17 cellular contexts compared by ENCODE assay signal in genomic region chr5:33462456-33462855, GRCh38. TPM values are rescaled to one million over a fixed set of nuclear protein-coding genes. Genes with fewer than 3 reads are reported as not detected.
DNase-seq lines count a peak whose midpoint lies in the region; ATAC-seq and TF ChIP-seq lines count a peak whose summit lies in the region.
"Had no signal": no experiment of that assay in that cellular context is flagged by ENCODE, and none has a peak within 500 bp of the region (broad histone marks: within the 10 kb centered on the region; RNA-seq: fewer than 3 reads in every experiment).

No MANE protein-coding gene starts in this region.

- H2BK5ac ChIP-seq in mesenchymal stem cell (ENCODE audit: low read depth, low read length, poor library complexity, severe bottlenecking): no peak overlapping the region

- H4K91ac ChIP-seq in mesenchymal stem cell (ENCODE audit: low read length): no peak overlapping the region

- H3K4me2 ChIP-seq in mesenchymal stem cell (ENCODE audit: low read length, poor library complexity, severe bottlenecking): no peak overlapping the region
- H3K4me2 ChIP-seq: GM23338 had no signal

- no peak overlapping the region for H2BK120ac ChIP-seq in mesenchymal stem cell (ENCODE audit: low read depth, low read length)

- TF ChIP-seq CTCF in AG10803 (conservative IDR thresholded peaks at IDR 0.05; ENCODE audit: low read length) (no peak), natural killer cell (IDR thresholded peaks at IDR 0.05) (no peak)

- H2AK5ac ChIP-seq in mesenchymal stem cell (ENCODE audit: low read length, severe bottlenecking): no peak overlapping the region

- no peak overlapping the region for H3K23ac ChIP-seq in mesenchymal stem cell (ENCODE audit: low read length in 2 of 2)

- H3K4me1 ChIP-seq in mesenchymal stem cell (ENCODE audit: control insufficient read depth, insufficient read depth, low read depth, low read length): no peaks in the 10 kb centered on the region
- H3K4me1 ChIP-seq: BE2C had no signal

- no peak overlapping the region for H3K27ac ChIP-seq in mesenchymal stem cell (ENCODE audit: low read length, poor library complexity, severe bottlenecking)
- H3K27ac ChIP-seq: C4-2B had no signal

- H3K4me3 Mint-ChIP-seq in natural killer cell: no peak overlapping the region
- H3K4me3 Mint-ChIP-seq: CD4-positive, alpha-beta memory T cell; GM23338; H9 had no signal

- H2BK15ac ChIP-seq in mesenchymal stem cell (ENCODE audit: low read depth, poor library complexity, severe bottlenecking): no peak overlapping the region

- no peak overlapping the region for H3K14ac ChIP-seq in mesenchymal stem cell (ENCODE audit: low read length in 2 of 2)

- H4K8ac ChIP-seq in mesenchymal stem cell (ENCODE audit: low read length): no peak overlapping the region

- H3K4me3 ChIP-seq in AG10803 (ENCODE audit: low read length) (no peak overlapping the region), mesenchymal stem cell (ENCODE audit: insufficient read depth in 1 of 2, low read depth in 1 of 2, low read length in 2 of 2) (no peak overlapping the region)
- H3K4me3 ChIP-seq: GM23338 had no signal

- H3K36me3 Mint-ChIP-seq in natural killer cell: peaks cover 52% of the 10 kb centered on the region

- DNase-seq in AG10803 (ENCODE audit: low read depth): peak; percentile 76
- peak; percentile 48 for DNase-seq in astrocyte of the hippocampus (ENCODE audit: low read depth, low spot score)
- DNase-seq in fibroblast of peridontal ligament (ENCODE audit: extremely low read depth): peak; percentile 45
- DNase-seq in mesenchymal stem cell: no peak
- DNase-seq in NCI-H187 (lab: John Stamatoyannopoulos, UW): no peak
- no peak for DNase-seq in natural killer cell
- no peak for DNase-seq in NCI-H1436 (lab: John Stamatoyannopoulos, UW)
- DNase-seq in SW 1271 (lab: John Stamatoyannopoulos, UW): no peak
- DNase-seq: ACHN; BE2C; CD4-positive, alpha-beta memory T cell; DMS153; DMS79 treated with DMSO at 0.1 percent for 48 hours; EL; H9 had no signal

- H3K9ac ChIP-seq in mesenchymal stem cell (ENCODE audit: low read length): peak overlapping the region; percentile 25

- H3K18ac ChIP-seq in mesenchymal stem cell (ENCODE audit: low read depth in 1 of 2, low read length in 2 of 2): no peak overlapping the region

- peaks cover 14% of the 10 kb centered on the region for H3K79me1 ChIP-seq in mesenchymal stem cell (replicated peaks; ENCODE audit: low read length, poor library complexity, severe bottlenecking)

- no peak overlapping the region for H2AFZ ChIP-seq in mesenchymal stem cell (ENCODE audit: low read depth, low read length)
- H2AFZ ChIP-seq: GM23338 had no signal

- 100% methylated on average over 1 of the region's 3 CpGs for WGBS in mesenchymal stem cell

- peaks cover 24 to 97% of the 10 kb centered on the region in 2 experiments for H3K36me3 ChIP-seq in mesenchymal stem cell (ENCODE audit: control insufficient read depth in 1 of 2, insufficient read depth in 2 of 2, low read depth in 1 of 2, low read length in 2 of 2)

- H3K27me3 ChIP-seq in mesenchymal stem cell (ENCODE audit: control insufficient read depth in 1 of 2, insufficient read depth in 1 of 2, low read length in 2 of 2): no peaks in the 10 kb centered on the region
- H3K27me3 ChIP-seq: BE2C had no signal

- no peak overlapping the region for H2BK12ac ChIP-seq in mesenchymal stem cell (ENCODE audit: low read length in 2 of 2)

- no peaks in the 10 kb centered on the region for H3K27me3 Mint-ChIP-seq in natural killer cell (ENCODE audit: low read depth in 2 of 2)
- H3K27me3 Mint-ChIP-seq: CD4-positive, alpha-beta memory T cell had no signal

- no peaks in the 10 kb centered on the region for H3K4me1 Mint-ChIP-seq in natural killer cell
- H3K4me1 Mint-ChIP-seq: CD4-positive, alpha-beta memory T cell; GM23338; H9 had no signal

- H3K9me3 Mint-ChIP-seq in natural killer cell: no peaks in the 10 kb centered on the region
- H3K9me3 Mint-ChIP-seq: CD4-positive, alpha-beta memory T cell; GM23338; H9 had no signal

- ATAC-seq in natural killer cell: no peak
- ATAC-seq: GM23338 had no signal

- no peak overlapping the region for H3K27ac Mint-ChIP-seq in natural killer cell
- H3K27ac Mint-ChIP-seq: CD4-positive, alpha-beta memory T cell; GM23338; H9 had no signal

- no peak overlapping the region for H3K4ac ChIP-seq in mesenchymal stem cell (ENCODE audit: low read depth in 1 of 2, low read length in 2 of 2)

- H3K9me3 ChIP-seq in mesenchymal stem cell (ENCODE audit: control insufficient read depth, low read length): no peaks in the 10 kb centered on the region
- H3K9me3 ChIP-seq: BE2C had no signal

- intact Hi-C loops in natural killer cell (cut with micrococcal nuclease): no loop called here

RNA-seq across cellular contexts. Expression of gene TARS1, which starts 21.7 kb away (rescaled TPM):
- 298 TPM for polyA plus RNA-seq in mesenchymal stem cell (2013, experiment 1 of 2)
- polyA plus RNA-seq in mesenchymal stem cell (2013, experiment 2 of 2): 310 TPM
- total RNA-seq in natural killer cell: 10 to 100 TPM; 59.9 to 74.8 (median 64.6) TPM

Comparison
In these comparisons a context has a peak if more than half of its experiments do, and no peak if none do; other contexts are left out.
1. DNase-seq: peak in AG10803 (single experiment), astrocyte of the hippocampus (single experiment) and fibroblast of peridontal ligament (single experiment); none in mesenchymal stem cell (single experiment), NCI-H187 (0 of 2), natural killer cell (single experiment), NCI-H1436 (single experiment) and SW 1271 (0 of 2).